Comparison of ENCODE assay signal across 17 cellular contexts in the genomic region with DNA sequence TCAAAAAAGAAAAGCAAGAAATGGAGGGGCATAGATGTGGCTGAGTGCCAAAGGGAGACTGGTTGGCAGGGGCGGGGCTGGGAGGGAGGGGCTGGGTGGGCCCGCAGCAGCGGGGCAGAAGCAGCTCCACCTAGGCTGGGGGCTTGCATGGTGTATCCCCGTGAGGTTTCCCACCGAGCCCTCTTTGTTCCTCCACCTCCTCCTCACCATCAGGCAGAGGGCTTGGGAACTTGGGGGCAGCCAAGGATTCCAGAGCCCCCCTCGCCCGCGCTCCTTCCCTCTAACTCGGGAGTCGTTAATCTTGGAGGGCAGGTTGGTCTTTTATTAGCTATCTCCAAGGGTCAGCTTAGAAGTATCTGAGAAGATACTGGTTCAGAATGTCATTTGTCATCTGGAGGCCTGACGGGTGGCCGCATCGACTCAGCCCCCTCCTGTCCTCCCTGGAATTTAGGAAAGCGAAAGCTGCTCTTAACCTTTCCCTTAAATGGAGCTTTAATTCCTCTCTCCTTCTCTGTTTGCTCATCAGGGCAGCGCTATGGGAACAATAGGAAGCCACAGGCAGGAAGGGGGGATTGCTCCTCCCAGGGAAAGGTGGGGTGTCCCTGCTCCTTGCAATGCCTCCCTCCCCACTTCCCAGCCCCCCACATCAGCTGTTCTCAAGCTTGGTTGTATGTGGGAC.
DNase-seq lines count a peak whose midpoint lies in the region; ATAC-seq, FAIRE-seq and TF ChIP-seq lines count a peak whose summit lies in the region.
"Had no signal": no experiment of that assay in that cellular context is flagged by ENCODE, and none has a peak within 500 bp of the region (broad histone marks: within the 10 kb centered on the region; RNA-seq: fewer than 3 reads in every experiment).

No MANE protein-coding gene starts in this region.

- TF ChIP-seq POLR2A in K562 (conservative IDR thresholded peaks at IDR 0.05) (no peak), stomach (IDR thresholded peaks at IDR 0.05) (no peak)

- TF ChIP-seq RAD21 in K562 (CRISPR knock-in tag; conservative IDR thresholded peaks at IDR 0.05 in 1 of 2, IDR thresholded peaks at IDR 0.05 in 1 of 2), result no peak

- POLR2A ChIA-PET in K562 (lab: Yijun Ruan, JAX), result no interaction called here

- H3K27me3 ChIP-seq in K562 (ENCODE audit: control insufficient read depth in 2 of 2, insufficient read depth in 2 of 2, low read length in 2 of 2), result peaks cover 0 to 31% of the 10 kb centered on the region in 2 experiments; a peak in 2 of 5 replicates
- H3K27me3 ChIP-seq in stomach, result peaks cover 0 to 28% (median 3%) of the 10 kb centered on the region in 3 donors

- no peaks in the 10 kb centered on the region for H3K9me3 Mint-ChIP-seq in HFFc6
- H3K9me3 Mint-ChIP-seq: neural crest cell had no signal

- no peak overlapping the region for H3K4me2 ChIP-seq in K562 (ENCODE audit: insufficient read depth, low read length)

- intact Hi-C loops in K562 (cut with micrococcal nuclease) (no loop called here), stomach (cut with DNase I; ENCODE audit: low total_unique reads) (no loop called here)

- no peak for ATAC-seq in K562
- ATAC-seq: foreskin keratinocyte, PC-3 had no signal

- CTCF ChIA-PET in K562 (lab: Yijun Ruan, JAX; ENCODE audit: low intra/inter-chr PET ratio), result no interaction called here

- no peak for DNase-seq in HFFc6
- DNase-seq in K562 (ENCODE audit: extremely low read depth in 1 of 4, low spot score in 3 of 4), result no peak
- peak; percentile 79 for DNase-seq in left kidney (ENCODE audit: low read depth, low spot score)
- no peak for DNase-seq in stomach
- DNase-seq in kidney glomerular epithelial cell (lab: John Stamatoyannopoulos, UW), result no peak
- no peak for DNase-seq in H4 (ENCODE audit: low spot score)
- DNase-seq in NCI-H1694 treated with DMSO at 0.1 percent for 48 hours (lab: John Stamatoyannopoulos, UW), result no peak
- DNase-seq in NCI-H345 treated with DMSO at 0.1 percent for 48 hours (lab: John Stamatoyannopoulos, UW; ENCODE audit: unreplicated experiment), result no peak
- DNase-seq: activated CD4-positive, alpha-beta T cell treated with anti-CD3 and anti-CD28 coated beads, Interleukin-2, amount 10 ng/mL, durations not matched to agents 7 days and 5 days; activated T-cell treated with anti-CD3 and anti-CD28 coated beads for 4 hours; foreskin keratinocyte; NCI-H1417 treated with DMSO at 0.1 percent for 48 hours; PC-3 had no signal

- H3K9ac ChIP-seq in K562 (ENCODE audit: insufficient read depth in 1 of 2, low read depth in 2 of 2, low read length in 2 of 2), result no peak overlapping the region

- H3K79me2 ChIP-seq in K562 (ENCODE audit: control insufficient read depth, insufficient read depth, low read length), result no peaks in the 10 kb centered on the region

- H3K36me3 Mint-ChIP-seq in HFFc6 (ENCODE audit: low read depth), result no peaks in the 10 kb centered on the region
- H3K36me3 Mint-ChIP-seq: activated naive CD4-positive, alpha-beta T cell treated with anti-CD3 and anti-CD28 coated beads, Interleukin-2, amount 50 U/mL, for 24 hours had no signal

- no peaks in the 10 kb centered on the region for H3K4me1 Mint-ChIP-seq in HFFc6 (ENCODE audit: low read depth)
- H3K4me1 Mint-ChIP-seq: activated CD4-positive, alpha-beta T cell treated with anti-CD3 and anti-CD28 coated beads, Interleukin-2, amount 10 ng/mL, durations not matched to agents 7 days and 5 days; activated naive CD4-positive, alpha-beta T cell treated with anti-CD3 and anti-CD28 coated beads, Interleukin-2, amount 50 U/mL, for 24 hours had no signal

- FAIRE-seq in K562 (lab: Jason Lieb, UNC), result no peak
- FAIRE-seq: urothelium cell line had no signal

- H2AFZ ChIP-seq in K562 (ENCODE audit: low read depth, low read length), result no peak overlapping the region

- H3K4me3 Mint-ChIP-seq in HFFc6, result 0 out of 2 replicates have a peak overlapping the region, but pooled peaks have one; percentile 58
- H3K4me3 Mint-ChIP-seq: activated CD4-positive, alpha-beta T cell treated with anti-CD3 and anti-CD28 coated beads, Interleukin-2, amount 10 ng/mL, durations not matched to agents 7 days and 5 days; activated naive CD4-positive, alpha-beta T cell treated with anti-CD3 and anti-CD28 coated beads, Interleukin-2, amount 50 U/mL, for 24 hours; neural crest cell had no signal

- 0% methylated on average over 11 of the region's 15 CpGs for WGBS in K562 (ENCODE audit: insufficient coverage, low coverage, missing lambda C conversion rate)
- 9 to 20% (median 12%) methylated on average over 12 to 15 of the region's 15 CpGs for WGBS in stomach, 5 donors

- H3K4me1 ChIP-seq in K562 (replicated peaks in 1 of 2; ENCODE audit: control insufficient read depth in 2 of 2, insufficient read depth in 2 of 2, low read length in 2 of 2) (no peaks in the 10 kb centered on the region), stomach (no peaks in the 10 kb centered on the region)
- H3K4me1 ChIP-seq: foreskin keratinocyte had no signal

- H3K27ac ChIP-seq in K562 (ENCODE audit: extremely low read depth, low read depth, low read length) (no peak overlapping the region), stomach (peak overlapping the region in 3 of 5 donors; percentile 47 to 56 (median 51))
- H3K27ac ChIP-seq: foreskin keratinocyte, SK-N-MC had no signal

- no peaks in the 10 kb centered on the region for H3K36me3 ChIP-seq in K562 (ENCODE audit: control insufficient read depth, insufficient read depth, low read length)
- H3K36me3 ChIP-seq in stomach, result no peaks in the 10 kb centered on the region

- no peaks in the 10 kb centered on the region for H3K9me3 ChIP-seq in K562 (replicated peaks; ENCODE audit: control insufficient read depth, insufficient read depth, low read depth, low read length)
- peaks cover 0 to 3% (median 0%) of the 10 kb centered on the region in 4 donors for H3K9me3 ChIP-seq in stomach

- no peaks in the 10 kb centered on the region for H4K20me1 ChIP-seq in K562 (replicated peaks; ENCODE audit: control insufficient read depth, insufficient read depth, low read length)

- H3K27me3 Mint-ChIP-seq in HFFc6 (ENCODE audit: insufficient read depth), result peaks cover 19% of the 10 kb centered on the region
- H3K27me3 Mint-ChIP-seq: activated CD4-positive, alpha-beta T cell treated with anti-CD3 and anti-CD28 coated beads, Interleukin-2, amount 10 ng/mL, durations not matched to agents 7 days and 5 days had no signal

- H3K27ac Mint-ChIP-seq in HFFc6, result no peak overlapping the region
- H3K27ac Mint-ChIP-seq: activated CD4-positive, alpha-beta T cell treated with anti-CD3 and anti-CD28 coated beads, Interleukin-2, amount 10 ng/mL, durations not matched to agents 7 days and 5 days; activated naive CD4-positive, alpha-beta T cell treated with anti-CD3 and anti-CD28 coated beads, Interleukin-2, amount 50 U/mL, for 24 hours had no signal

- TF ChIP-seq CTCF in HFFc6 (IDR thresholded peaks at IDR 0.05) (no peak), K562 (IDR thresholded peaks at IDR 0.05 in 2 of 3, conservative IDR thresholded peaks at IDR 0.05 in 1 of 3; ENCODE audit: insufficient read depth in 2 of 3, low read depth in 1 of 3, low read length in 3 of 3) (no peak), stomach (IDR thresholded peaks at IDR 0.05) (no peak)

- no peak for TF ChIP-seq EP300 in K562 (IDR thresholded peaks at IDR 0.05; ENCODE audit: low read length)
- TF ChIP-seq EP300 in stomach (IDR thresholded peaks at IDR 0.05), result no peak

- H3K4me3 ChIP-seq in K562 (no peak overlapping the region), stomach (peak overlapping the region in 3 of 4 donors; percentile 34 to 36 (median 35))
- H3K4me3 ChIP-seq: SK-N-MC had no signal

- no peaks in the 10 kb centered on the region for H3K9me1 ChIP-seq in K562 (ENCODE audit: control insufficient read depth, insufficient read depth, low read length)

- in situ Hi-C loops in K562 (cut with MboI), result no loop called here

- no TSS peak for BruUV-seq in K562 (replicated peaks; lab: Mats Ljungman, UMichigan)

TF ChIP-seq in K562, 482 proteins besides CTCF, POLR2A, EP300 and RAD21:
- TF ChIP-seq TEAD4 (IDR thresholded peaks at IDR 0.05; ENCODE audit: low read length) (no peak), TEAD4 (CRISPR knock-in tag; IDR thresholded peaks at IDR 0.05; ENCODE audit: borderline replicate concordance) (no peak)
- TF ChIP-seq, protein P1, sequence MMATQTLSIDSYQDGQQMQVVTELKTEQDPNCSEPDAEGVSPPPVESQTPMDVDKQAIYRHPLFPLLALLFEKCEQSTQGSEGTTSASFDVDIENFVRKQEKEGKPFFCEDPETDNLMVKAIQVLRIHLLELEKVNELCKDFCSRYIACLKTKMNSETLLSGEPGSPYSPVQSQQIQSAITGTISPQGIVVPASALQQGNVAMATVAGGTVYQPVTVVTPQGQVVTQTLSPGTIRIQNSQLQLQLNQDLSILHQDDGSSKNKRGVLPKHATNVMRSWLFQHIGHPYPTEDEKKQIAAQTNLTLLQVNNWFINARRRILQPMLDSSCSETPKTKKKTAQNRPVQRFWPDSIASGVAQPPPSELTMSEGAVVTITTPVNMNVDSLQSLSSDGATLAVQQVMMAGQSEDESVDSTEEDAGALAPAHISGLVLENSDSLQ (IDR thresholded peaks at IDR 0.05), result peak; percentile 29; the same call in 1 of the 2 replicates
- TF ChIP-seq, protein P2, sequence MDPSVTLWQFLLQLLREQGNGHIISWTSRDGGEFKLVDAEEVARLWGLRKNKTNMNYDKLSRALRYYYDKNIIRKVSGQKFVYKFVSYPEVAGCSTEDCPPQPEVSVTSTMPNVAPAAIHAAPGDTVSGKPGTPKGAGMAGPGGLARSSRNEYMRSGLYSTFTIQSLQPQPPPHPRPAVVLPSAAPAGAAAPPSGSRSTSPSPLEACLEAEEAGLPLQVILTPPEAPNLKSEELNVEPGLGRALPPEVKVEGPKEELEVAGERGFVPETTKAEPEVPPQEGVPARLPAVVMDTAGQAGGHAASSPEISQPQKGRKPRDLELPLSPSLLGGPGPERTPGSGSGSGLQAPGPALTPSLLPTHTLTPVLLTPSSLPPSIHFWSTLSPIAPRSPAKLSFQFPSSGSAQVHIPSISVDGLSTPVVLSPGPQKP (CRISPR knock-in tag; IDR thresholded peaks at IDR 0.05), result no peak
